In the genomic region with DNA sequence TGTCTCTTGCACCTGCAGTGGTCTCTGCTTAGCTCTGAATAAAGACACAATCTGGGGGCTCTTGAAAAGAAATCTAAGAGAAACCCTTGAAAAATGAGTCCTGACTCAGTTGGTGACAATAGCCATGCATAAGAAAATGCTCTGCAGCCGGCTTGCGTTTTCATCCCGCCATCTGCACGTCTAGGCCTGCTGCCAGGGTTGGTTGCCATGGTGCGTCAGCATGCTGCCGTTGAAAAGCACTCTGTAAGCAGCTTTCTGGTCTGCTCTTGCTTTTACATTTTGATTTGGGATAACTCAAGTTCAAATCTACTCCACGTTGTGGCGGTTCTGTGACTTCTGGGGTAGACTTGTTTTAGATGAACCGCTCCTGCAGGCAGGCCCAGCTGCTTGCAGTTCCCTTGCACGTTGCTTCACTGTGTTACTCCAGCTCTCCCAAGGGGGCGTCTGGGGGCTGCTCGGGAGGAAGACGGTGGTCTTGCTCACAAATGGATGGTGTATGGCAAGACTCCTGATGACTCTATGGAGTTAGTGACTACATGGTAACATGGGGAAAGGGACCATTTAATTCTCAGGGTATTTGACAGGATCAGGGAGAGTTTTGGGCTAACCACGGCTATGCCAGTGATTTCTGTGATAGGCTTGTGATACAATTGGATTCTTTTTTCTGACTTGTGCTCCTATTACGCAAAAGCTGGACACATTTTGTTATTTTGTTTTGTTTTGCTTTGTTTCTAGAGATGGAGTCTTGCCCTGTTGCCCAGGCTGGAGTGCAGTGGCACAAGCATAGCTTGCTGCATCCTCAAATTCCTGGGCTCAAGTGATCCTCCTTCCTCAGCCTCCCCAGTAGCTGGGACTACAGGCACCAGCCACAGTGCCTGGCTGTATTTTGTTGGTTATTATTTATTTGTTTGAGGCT, we compare ENCODE assay signal across 10 cellular contexts. TPM values are rescaled to one million over a fixed set of nuclear protein-coding genes. Genes with fewer than 3 reads are reported as not detected.
DNase-seq lines count a peak whose midpoint lies in the region; ATAC-seq, FAIRE-seq and TF ChIP-seq lines count a peak whose summit lies in the region.
"Had no signal": no experiment of that assay in that cellular context is flagged by ENCODE, and none has a peak within 500 bp of the region (broad histone marks: within the 10 kb centered on the region; RNA-seq: fewer than 3 reads in every experiment).

No MANE protein-coding gene starts in this region.

- POLR2A ChIA-PET in HepG2 (lab: Yijun Ruan, JAX) = no interaction called here
- POLR2A ChIA-PET in OCI-LY7 (lab: Charles Lee) = no interaction called here

- no peak for TF ChIP-seq CTCF in mammary epithelial cell (conservative IDR thresholded peaks at IDR 0.05 in 1 of 2, IDR thresholded peaks at IDR 0.05 in 1 of 2; ENCODE audit: extremely low read depth in 1 of 2, insufficient read depth in 1 of 2, low read depth in 1 of 2, low read length in 2 of 2)
- TF ChIP-seq CTCF in HepG2 (CRISPR knock-in tag; IDR thresholded peaks at IDR 0.05) = no peak
- no peak for TF ChIP-seq CTCF in OCI-LY7 (conservative IDR thresholded peaks at IDR 0.05; ENCODE audit: low read length)

- CTCF ChIA-PET in mammary epithelial cell (lab: Charles Lee; ENCODE audit: low non-redundant PET) = no interaction called here
- CTCF ChIA-PET in HepG2 (lab: Yijun Ruan, JAX; ENCODE audit: low intra/inter-chr PET ratio, low total read pairs) = no interaction called here
- CTCF ChIA-PET in OCI-LY7 (lab: Charles Lee; ENCODE audit: unreplicated experiment) = no interaction called here

- dilution Hi-C loops in mammary epithelial cell (cut with HindIII; ENCODE audit: low sequenced_read_pairs) = loop anchor here (25.0 kb wide), 1 partner anchor 293 kb away; no protein-coding TSS in a partner anchor

- H4K20me1 ChIP-seq in mammary epithelial cell (ENCODE audit: insufficient read depth, low read length) (no peaks in the 10 kb centered on the region), HepG2 (ENCODE audit: insufficient read depth, low read length) (no peaks in the 10 kb centered on the region), OCI-LY7 (ENCODE audit: insufficient read depth, low read length) (no peaks in the 10 kb centered on the region)

- H3K4me1 ChIP-seq in mammary epithelial cell (ENCODE audit: insufficient read depth, low read length) (peaks cover 8% of the 10 kb centered on the region), HepG2 (ENCODE audit: insufficient read depth, low read length) (peaks cover 38% of the 10 kb centered on the region), OCI-LY7 (ENCODE audit: insufficient read depth, low read length, poor library complexity, severe bottlenecking) (no peaks in the 10 kb centered on the region)

- ATAC-seq in HepG2 (peak; percentile 21; the same call in 2 of the 3 replicates), HG03565 (IDR thresholded peaks at IDR 0.05; ENCODE audit: unreplicated experiment) (no peak), esophagus mucosa (no peak)

- no peaks in the 10 kb centered on the region for H3K9me3 ChIP-seq in mammary epithelial cell (replicated peaks; ENCODE audit: insufficient read depth, low read length)
- no peaks in the 10 kb centered on the region for H3K9me3 ChIP-seq in HepG2 (ENCODE audit: low read length)
- H3K9me3 ChIP-seq in OCI-LY7 (ENCODE audit: low read length) = no peaks in the 10 kb centered on the region

- H3K9me2 ChIP-seq in OCI-LY7 (ENCODE audit: insufficient read depth, low read length) = no peaks in the 10 kb centered on the region

- WGBS in mammary epithelial cell (ENCODE audit: low coverage, missing lambda C conversion rate) = 52% methylated on average over 15 of the region's 15 CpGs
- 31% methylated on average over 14 of the region's 15 CpGs for WGBS in HepG2 (ENCODE audit: low lambda C conversion rate)

- intact Hi-C loops in mammary epithelial cell (cut with micrococcal nuclease) = no loop called here
- intact Hi-C loops in HepG2 (cut with micrococcal nuclease; ENCODE audit: unreplicated experiment) = no loop called here
- intact Hi-C loops in OCI-LY7 (cut with micrococcal nuclease; ENCODE audit: unreplicated experiment) = no loop called here

- H3K4me2 ChIP-seq in mammary epithelial cell (ENCODE audit: insufficient read depth, low read depth, low read length) (no peak overlapping the region), HepG2 (ENCODE audit: low read depth, low read length) (peak overlapping the region; percentile 49), OCI-LY7 (ENCODE audit: low read length) (no peak overlapping the region)

- DNase-seq in NCI-H187 (lab: John Stamatoyannopoulos, UW) = peak; percentile 35 to 55
- no peak for DNase-seq in NCI-H187 treated with DMSO at 0.1 percent for 48 hours (lab: John Stamatoyannopoulos, UW)
- DNase-seq in mammary epithelial cell = peak; percentile 46
- DNase-seq in HepG2 (ENCODE audit: low spot score) = no peak
- no peak for DNase-seq in stimulated activated CD4-positive, alpha-beta T cell treated with anti-CD3 and anti-CD28 coated beads, Interleukin-4, amount 100 ng/mL, for 4 hours
- DNase-seq in OCI-LY7 (ENCODE audit: low spot score) = no peak
- DNase-seq: activated CD4-positive, alpha-beta memory T cell treated with anti-CD3 and anti-CD28 coated beads for 36 hours had no signal

- TF ChIP-seq EP300 in HepG2 (IDR thresholded peaks at IDR 0.05; ENCODE audit: low read depth in 2 of 2, low read length in 2 of 2) (no peak), HepG2 (CRISPR knock-in tag; IDR thresholded peaks at IDR 0.05; ENCODE audit: borderline replicate concordance) (no peak)

- H3K79me2 ChIP-seq in mammary epithelial cell (ENCODE audit: insufficient read depth, low read length) = no peaks in the 10 kb centered on the region
- no peaks in the 10 kb centered on the region for H3K79me2 ChIP-seq in HepG2 (ENCODE audit: insufficient read depth, low read length)
- no peaks in the 10 kb centered on the region for H3K79me2 ChIP-seq in OCI-LY7 (ENCODE audit: insufficient read depth, low read depth, low read length)

- H3K27me3 ChIP-seq in mammary epithelial cell (ENCODE audit: insufficient read depth, low read length) (no peaks in the 10 kb centered on the region), HepG2 (ENCODE audit: control insufficient read depth in 1 of 2, insufficient read depth in 2 of 2, low read length in 2 of 2) (peaks cover 6 to 75% of the 10 kb centered on the region in 2 experiments)

- H3K36me3 ChIP-seq in mammary epithelial cell (ENCODE audit: insufficient read depth, low read length) = no peaks in the 10 kb centered on the region
- no peaks in the 10 kb centered on the region for H3K36me3 ChIP-seq in HepG2 (replicated peaks in 1 of 2; ENCODE audit: control insufficient read depth in 1 of 2, insufficient read depth in 2 of 2, low read length in 2 of 2)
- H3K36me3 ChIP-seq in OCI-LY7 (ENCODE audit: insufficient read depth, low read length) = no peaks in the 10 kb centered on the region

- no peak for TF ChIP-seq POLR2A in HepG2 (IDR thresholded peaks at IDR 0.05; ENCODE audit: insufficient read depth in 1 of 2, low read depth in 2 of 2, low read length in 2 of 2)

- H2AFZ ChIP-seq in mammary epithelial cell (ENCODE audit: low read depth, low read length) (no peak overlapping the region), HepG2 (ENCODE audit: low read length) (no peak overlapping the region), OCI-LY7 (ENCODE audit: low read length) (no peak overlapping the region)

- no peak for TF ChIP-seq RAD21 in HepG2 (CRISPR knock-in tag; IDR thresholded peaks at IDR 0.05)

- no peak for FAIRE-seq in HepG2 (lab: Jason Lieb, UNC)
- FAIRE-seq: A204.1 had no signal

- in situ Hi-C loops in mammary epithelial cell (cut with MboI; ENCODE audit: low sequenced_read_pairs in 2 of 2) (loop anchor here (5.0 to 25.0 kb wide), 4 partner anchors 148 to 943 kb away; no protein-coding TSS in a partner anchor), HepG2 (cut with HindIII; ENCODE audit: extremely low pct_ligation_motif_present, low pct_unique_long_range_greater_than_20kb) (loop anchor here (5.0 kb wide), 1 partner anchor 293 kb away; no protein-coding TSS in a partner anchor)

- BruUV-seq in mammary epithelial cell (replicated peaks; lab: Mats Ljungman, UMichigan) = no TSS peak
- no TSS peak for BruUV-seq in HepG2 (replicated peaks; lab: Mats Ljungman, UMichigan)
- no TSS peak for BruUV-seq in OCI-LY7 (replicated peaks; lab: Mats Ljungman, UMichigan)

- no peak overlapping the region for H3K27ac ChIP-seq in mammary epithelial cell (ENCODE audit: insufficient read depth, low read depth, low read length)
- H3K27ac ChIP-seq in HepG2 (ENCODE audit: extremely low read length, insufficient read depth, low read length) = no peak overlapping the region
- no peak overlapping the region for H3K27ac ChIP-seq in OCI-LY7 (ENCODE audit: low read depth, low read length, poor library complexity, severe bottlenecking)

- H3K4me3 ChIP-seq in mammary epithelial cell (replicated peaks in 1 of 3; ENCODE audit: insufficient read depth in 1 of 3, low read depth in 2 of 3, low read length in 3 of 3) (no peak overlapping the region), HepG2 (replicated peaks in 1 of 3; ENCODE audit: insufficient read depth in 1 of 3, low read depth in 2 of 3, low read length in 3 of 3) (no peak overlapping the region), OCI-LY7 (ENCODE audit: low read depth, low read length, poor library complexity, severe bottlenecking) (no peak overlapping the region)

- H3K9ac ChIP-seq in mammary epithelial cell (ENCODE audit: insufficient read depth, low read length) = no peak overlapping the region
- no peak overlapping the region for H3K9ac ChIP-seq in HepG2 (ENCODE audit: insufficient read depth, low read depth, low read length)

RNA-seq across cellular contexts. Expression of a gene that starts 15.8 kb away (rescaled TPM):
- 10 to 100 TPM in 1 of 2 donors, 1 to 10 TPM in 1; 4.3 to 51.0 TPM for total RNA-seq in mammary epithelial cell
- polyA plus RNA-seq in mammary epithelial cell = 10.4 TPM
- 1.0 TPM for polyA minus RNA-seq in mammary epithelial cell
- 0.04 TPM in 1 of 2 replicates, not detected in the other for total RNA-seq in HepG2 (2016; rRNA removed; fragmentation: Illumina TruSeq; extraction: Trizol)
- not detected in 2 replicates for total RNA-seq in HepG2 (2016; cell fraction: cytosol; rRNA removed; fragmentation: Illumina TruSeq; extraction: Trizol; ENCODE audit: low read depth)
- 0.06 TPM in 1 of 2 replicates, not detected in the other for total RNA-seq in HepG2 (2016; cell fraction: insoluble cytoplasmic fraction; rRNA removed; fragmentation: Illumina TruSeq; extraction: Trizol)
- not detected in 2 replicates for total RNA-seq in HepG2 (2016; cell fraction: membrane; rRNA removed; fragmentation: Illumina TruSeq; extraction: Trizol)
- total RNA-seq in HepG2 (2016; cell fraction: nucleus; rRNA removed; fragmentation: Illumina TruSeq; extraction: Trizol) = not detected in 2 replicates
- not detected in 2 replicates for polyA plus RNA-seq in HepG2 (2011; rRNA removed)
- polyA plus RNA-seq in HepG2 (2011; cell fraction: cytosol; rRNA removed) = 0.04 TPM in 2 replicates
- polyA plus RNA-seq in HepG2 (2011; cell fraction: nucleus; rRNA removed) = not detected in 2 replicates
- not detected in 2 replicates for polyA plus RNA-seq in HepG2 (2012)
- not detected in 2 replicates for polyA plus RNA-seq in HepG2 (2016; cell fraction: cytosol; fragmentation: Illumina TruSeq; extraction: Trizol; ENCODE audit: low read depth)
- polyA plus RNA-seq in HepG2 (2016; cell fraction: insoluble cytoplasmic fraction; fragmentation: Illumina TruSeq; extraction: Trizol; ENCODE audit: low read depth) = not detected in 2 replicates
- polyA plus RNA-seq in HepG2 (2016; cell fraction: membrane; fragmentation: Illumina TruSeq; extraction: Trizol; ENCODE audit: low read depth) = not detected in 2 replicates
- not detected in 2 replicates for polyA plus RNA-seq in HepG2 (2016; cell fraction: nucleus; fragmentation: Illumina TruSeq; extraction: Trizol; ENCODE audit: insufficient read depth, low read depth)
- not detected in 2 replicates for polyA minus RNA-seq in HepG2 (2011; rRNA and poly(A)+ RNA removed; ENCODE audit: low replicate concordance)
- polyA minus RNA-seq in HepG2 (2011; cell fraction: cytosol; rRNA and poly(A)+ RNA removed) = not detected in 2 replicates
- polyA minus RNA-seq in HepG2 (2011; cell fraction: nucleus; rRNA and poly(A)+ RNA removed) = not detected in 2 replicates
- total RNA-seq in OCI-LY7 (2014; rRNA removed; shearing (Covaris generic)) = 11.3 and 14.7 TPM in 2 replicates
- total RNA-seq in OCI-LY7 (2022) = 0.86 and 2.6 TPM in 2 replicates
- 9.8 TPM for total RNA-seq in esophagus mucosa
- total RNA-seq: activated CD4-positive, alpha-beta memory T cell treated with anti-CD3 and anti-CD28 coated beads for 36 hours had no signal

RNA-seq across cellular contexts. Expression of a gene that starts 46.1 kb away (rescaled TPM):
- total RNA-seq in mammary epithelial cell (10 to 100 TPM; 46.7 to 73.0 TPM), HepG2 (2016; rRNA removed; fragmentation: Illumina TruSeq; extraction: Trizol) (35.2 and 40.8 TPM in 2 replicates), OCI-LY7 (2022) (51.1 and 52.8 TPM in 2 replicates), esophagus mucosa (50.5 TPM)
- polyA plus RNA-seq in mammary epithelial cell (35.8 TPM), HepG2 (2011; rRNA removed) (52.2 and 56.5 TPM in 2 replicates)
- 48.8 TPM for polyA minus RNA-seq in mammary epithelial cell
- total RNA-seq in HepG2 (2016; cell fraction: cytosol; rRNA removed; fragmentation: Illumina TruSeq; extraction: Trizol; ENCODE audit: low read depth) = 14.0 and 15.3 TPM in 2 replicates
- total RNA-seq in HepG2 (2016; cell fraction: insoluble cytoplasmic fraction; rRNA removed; fragmentation: Illumina TruSeq; extraction: Trizol) = 34.6 and 36.8 TPM in 2 replicates
- 32.2 and 37.5 TPM in 2 replicates for total RNA-seq in HepG2 (2016; cell fraction: membrane; rRNA removed; fragmentation: Illumina TruSeq; extraction: Trizol)
- 57.1 and 62.9 TPM in 2 replicates for total RNA-seq in HepG2 (2016; cell fraction: nucleus; rRNA removed; fragmentation: Illumina TruSeq; extraction: Trizol)
- 30.4 and 47.3 TPM in 2 replicates for polyA plus RNA-seq in HepG2 (2011; cell fraction: cytosol; rRNA removed)
- 39.2 and 60.6 TPM in 2 replicates for polyA plus RNA-seq in HepG2 (2011; cell fraction: nucleus; rRNA removed)
- 68.6 and 70.3 TPM in 2 replicates for polyA plus RNA-seq in HepG2 (2012)
- polyA plus RNA-seq in HepG2 (2016; cell fraction: cytosol; fragmentation: Illumina TruSeq; extraction: Trizol; ENCODE audit: low read depth) = 8.2 TPM in 2 replicates
- polyA plus RNA-seq in HepG2 (2016; cell fraction: insoluble cytoplasmic fraction; fragmentation: Illumina TruSeq; extraction: Trizol; ENCODE audit: low read depth) = 42.4 and 47.2 TPM in 2 replicates
- 24.7 and 28.3 TPM in 2 replicates for polyA plus RNA-seq in HepG2 (2016; cell fraction: membrane; fragmentation: Illumina TruSeq; extraction: Trizol; ENCODE audit: low read depth)
- 75.6 and 80.5 TPM in 2 replicates for polyA plus RNA-seq in HepG2 (2016; cell fraction: nucleus; fragmentation: Illumina TruSeq; extraction: Trizol; ENCODE audit: insufficient read depth, low read depth)
- polyA minus RNA-seq in HepG2 (2011; rRNA and poly(A)+ RNA removed; ENCODE audit: low replicate concordance) = 53.2 and 63.9 TPM in 2 replicates
- polyA minus RNA-seq in HepG2 (2011; cell fraction: cytosol; rRNA and poly(A)+ RNA removed) = 37.1 and 43.3 TPM in 2 replicates
- 89.9 and 92.1 TPM in 2 replicates for polyA minus RNA-seq in HepG2 (2011; cell fraction: nucleus; rRNA and poly(A)+ RNA removed)
- total RNA-seq in OCI-LY7 (2014; rRNA removed; shearing (Covaris generic)) = 22.0 and 24.7 TPM in 2 replicates

RNA-seq across cellular contexts. Expression of a gene that starts 50.4 kb away (rescaled TPM):
- total RNA-seq in mammary epithelial cell (10 to 100 TPM in 1 of 2 donors, 1 to 10 TPM in 1; 8.8 to 10.0 TPM), HepG2 (2016; rRNA removed; fragmentation: Illumina TruSeq; extraction: Trizol) (5.5 and 7.0 TPM in 2 replicates), OCI-LY7 (2022) (33.4 and 37.4 TPM in 2 replicates), esophagus mucosa (6.9 TPM)
- polyA plus RNA-seq in mammary epithelial cell (6.6 TPM), HepG2 (2011; rRNA removed) (7.2 and 7.4 TPM in 2 replicates)
- 1.4 TPM for polyA minus RNA-seq in mammary epithelial cell
- 1.6 TPM in 2 replicates for total RNA-seq in HepG2 (2016; cell fraction: cytosol; rRNA removed; fragmentation: Illumina TruSeq; extraction: Trizol; ENCODE audit: low read depth)
- total RNA-seq in HepG2 (2016; cell fraction: insoluble cytoplasmic fraction; rRNA removed; fragmentation: Illumina TruSeq; extraction: Trizol) = 5.8 and 6.3 TPM in 2 replicates
- 7.3 and 8.4 TPM in 2 replicates for total RNA-seq in HepG2 (2016; cell fraction: membrane; rRNA removed; fragmentation: Illumina TruSeq; extraction: Trizol)
- 3.5 and 4.2 TPM in 2 replicates for total RNA-seq in HepG2 (2016; cell fraction: nucleus; rRNA removed; fragmentation: Illumina TruSeq; extraction: Trizol)
- polyA plus RNA-seq in HepG2 (2011; cell fraction: cytosol; rRNA removed) = 5.7 and 11.0 TPM in 2 replicates
- polyA plus RNA-seq in HepG2 (2011; cell fraction: nucleus; rRNA removed) = 4.8 and 5.6 TPM in 2 replicates
- 1.5 and 3.4 TPM in 2 replicates for polyA plus RNA-seq in HepG2 (2012)
- 1.3 and 1.5 TPM in 2 replicates for polyA plus RNA-seq in HepG2 (2016; cell fraction: cytosol; fragmentation: Illumina TruSeq; extraction: Trizol; ENCODE audit: low read depth)
- 4.3 and 4.9 TPM in 2 replicates for polyA plus RNA-seq in HepG2 (2016; cell fraction: insoluble cytoplasmic fraction; fragmentation: Illumina TruSeq; extraction: Trizol; ENCODE audit: low read depth)
- 3.9 and 4.6 TPM in 2 replicates for polyA plus RNA-seq in HepG2 (2016; cell fraction: membrane; fragmentation: Illumina TruSeq; extraction: Trizol; ENCODE audit: low read depth)
- polyA plus RNA-seq in HepG2 (2016; cell fraction: nucleus; fragmentation: Illumina TruSeq; extraction: Trizol; ENCODE audit: insufficient read depth, low read depth) = 2.8 and 3.0 TPM in 2 replicates
- polyA minus RNA-seq in HepG2 (2011; rRNA and poly(A)+ RNA removed; ENCODE audit: low replicate concordance) = 24.9 and 37.9 TPM in 2 replicates
- polyA minus RNA-seq in HepG2 (2011; cell fraction: cytosol; rRNA and poly(A)+ RNA removed) = 5.9 and 9.1 TPM in 2 replicates
- polyA minus RNA-seq in HepG2 (2011; cell fraction: nucleus; rRNA and poly(A)+ RNA removed) = 3.3 and 4.5 TPM in 2 replicates
- total RNA-seq in OCI-LY7 (2014; rRNA removed; shearing (Covaris generic)) = 45.5 and 46.2 TPM in 2 replicates

Comparison
In these comparisons a context has a peak if more than half of its experiments do, and no peak if none do; other contexts are left out.
1. DNase-seq: peak in NCI-H187 (2 of 2) and mammary epithelial cell (single experiment); none in NCI-H187 treated with DMSO at 0.1 percent for 48 hours (single experiment), HepG2 (single experiment), stimulated activated CD4-positive, alpha-beta T cell treated with anti-CD3 and anti-CD28 coated beads, Interleukin-4, amount 100 ng/mL, for 4 hours (0 of 2) and OCI-LY7 (single experiment).